9 cellular contexts compared by ENCODE assay signal in the genomic region with DNA sequence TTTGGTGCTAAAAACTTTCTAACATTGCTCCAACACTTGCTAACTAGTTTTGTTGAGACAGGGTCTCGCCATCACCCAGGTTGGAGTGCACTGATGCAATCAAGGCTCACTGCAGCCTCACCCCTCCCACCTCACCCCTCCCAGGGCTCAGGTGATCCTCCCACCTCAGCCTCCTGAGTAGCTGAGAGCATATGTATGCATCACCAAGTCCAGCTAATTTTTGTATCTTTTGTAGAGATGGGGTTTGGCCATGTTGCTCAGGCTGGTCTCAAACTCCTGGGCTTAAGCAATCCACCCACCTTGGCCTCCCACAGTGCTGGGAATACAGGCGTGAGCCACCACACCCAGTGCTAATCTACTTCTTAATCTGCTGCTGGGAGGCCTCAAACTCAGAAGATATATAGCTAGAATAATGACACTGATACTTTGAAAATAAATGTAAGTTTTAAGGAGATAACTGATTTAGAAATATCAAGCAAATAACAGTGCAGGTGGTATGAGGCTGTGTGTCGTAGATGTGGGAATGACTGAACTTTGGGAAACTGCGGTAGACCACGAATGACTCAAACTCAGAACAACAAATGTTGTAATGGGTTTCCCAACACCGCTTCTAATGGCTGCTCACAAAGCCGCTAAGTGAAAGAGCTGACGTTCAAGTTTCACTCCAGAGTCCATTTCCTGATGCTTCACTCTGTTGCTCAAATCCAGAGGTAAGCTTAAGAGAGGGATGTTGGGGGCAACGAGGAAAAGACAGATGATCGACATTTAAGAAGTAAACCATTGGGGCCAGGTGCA. TPM values are rescaled to one million over a fixed set of nuclear protein-coding genes. Genes with fewer than 3 reads are reported as not detected.
DNase-seq lines count a peak whose midpoint lies in the region; ATAC-seq and TF ChIP-seq lines count a peak whose summit lies in the region.
"Had no signal": no experiment of that assay in that cellular context is flagged by ENCODE, and none has a peak within 500 bp of the region (broad histone marks: within the 10 kb centered on the region; RNA-seq: fewer than 3 reads in every experiment).

No MANE protein-coding gene starts in this region.

- no peak for TF ChIP-seq POLR2A in prostate gland (IDR thresholded peaks at IDR 0.05)

- DNase-seq in ELR (ENCODE audit: low read depth) (peak; percentile 92), NCI-H2196 treated with DMSO at 0.1 percent for 48 hours (lab: John Stamatoyannopoulos, UW; ENCODE audit: unreplicated experiment) (no peak), RKO (ENCODE audit: low spot score) (no peak), prostate gland (ENCODE audit: low spot score) (no peak)
- no peak for DNase-seq in activated naive CD8-positive, alpha-beta T cell treated with anti-CD3 and anti-CD28 coated beads, Interleukin-2, amount 10 ng/mL, durations not matched to agents 7 days and 5 days
- DNase-seq in stimulated activated CD4-positive, alpha-beta T cell treated with anti-CD3 and anti-CD28 coated beads, Interleukin-2, amount 100 ng/mL, for 48 hours, result peak; percentile 36 to 40

- no peak overlapping the region for H3K4me3 ChIP-seq in prostate gland
- H3K4me3 ChIP-seq: body of pancreas had no signal

- no peaks in the 10 kb centered on the region for H3K27me3 ChIP-seq in prostate gland (replicated peaks; ENCODE audit: insufficient read depth)
- H3K27me3 ChIP-seq: body of pancreas had no signal

- H3K36me3 Mint-ChIP-seq in activated naive CD8-positive, alpha-beta T cell treated with anti-CD3 and anti-CD28 coated beads, Interleukin-2, amount 10 ng/mL, durations not matched to agents 7 days and 5 days, result peaks cover 2% of the 10 kb centered on the region

- intact Hi-C loops in prostate gland (cut with DNase I), result no loop called here

- peak overlapping the region; percentile 15 for H3K4me3 Mint-ChIP-seq in activated naive CD8-positive, alpha-beta T cell treated with anti-CD3 and anti-CD28 coated beads, Interleukin-2, amount 10 ng/mL, durations not matched to agents 7 days and 5 days

- ATAC-seq in GM21381 (IDR thresholded peaks at IDR 0.05; ENCODE audit: unreplicated experiment), result peak; percentile 65
- peak; percentile 78 for ATAC-seq in HG03565 (IDR thresholded peaks at IDR 0.05; ENCODE audit: unreplicated experiment)
- no peak for ATAC-seq in activated naive CD8-positive, alpha-beta T cell treated with anti-CD3 and anti-CD28 coated beads, Interleukin-2, amount 10 ng/mL, durations not matched to agents 7 days and 5 days (ENCODE audit: low read depth)
- ATAC-seq: body of pancreas had no signal

- H3K36me3 ChIP-seq in prostate gland, result no peaks in the 10 kb centered on the region

- no peak overlapping the region for H3K27ac ChIP-seq in prostate gland
- H3K27ac ChIP-seq: body of pancreas had no signal

- H3K27me3 Mint-ChIP-seq in activated naive CD8-positive, alpha-beta T cell treated with anti-CD3 and anti-CD28 coated beads, Interleukin-2, amount 10 ng/mL, durations not matched to agents 7 days and 5 days, result peaks cover 41% of the 10 kb centered on the region

- H3K9me3 ChIP-seq in prostate gland, result no peaks in the 10 kb centered on the region
- H3K9me3 ChIP-seq: body of pancreas had no signal

- POLR2A ChIA-PET in activated naive CD8-positive, alpha-beta T cell treated with anti-CD3 and anti-CD28 coated beads, Interleukin-2, amount 10 ng/mL, durations not matched to agents 7 days and 5 days (lab: Charles Lee), result interaction anchor here (0.8 kb wide), 1 partner anchor 17 kb away, joined by 3 read pairs; no protein-coding TSS in a partner anchor

- peaks cover 22% of the 10 kb centered on the region for H3K4me1 Mint-ChIP-seq in activated naive CD8-positive, alpha-beta T cell treated with anti-CD3 and anti-CD28 coated beads, Interleukin-2, amount 10 ng/mL, durations not matched to agents 7 days and 5 days

- H3K9me3 Mint-ChIP-seq in activated naive CD8-positive, alpha-beta T cell treated with anti-CD3 and anti-CD28 coated beads, Interleukin-2, amount 10 ng/mL, durations not matched to agents 7 days and 5 days, result no peaks in the 10 kb centered on the region

- no peak for TF ChIP-seq CTCF in prostate gland (IDR thresholded peaks at IDR 0.05)

- H3K27ac Mint-ChIP-seq in activated naive CD8-positive, alpha-beta T cell treated with anti-CD3 and anti-CD28 coated beads, Interleukin-2, amount 10 ng/mL, durations not matched to agents 7 days and 5 days, result no peak overlapping the region

- H3K4me1 ChIP-seq in prostate gland (replicated peaks), result no peaks in the 10 kb centered on the region
- H3K4me1 ChIP-seq: body of pancreas had no signal

- 82% methylated on average over 10 of the region's 10 CpGs for WGBS in prostate gland

RNA-seq across cellular contexts. Expression of a gene that starts 10.0 kb away (rescaled TPM):
- total RNA-seq in activated naive CD8-positive, alpha-beta T cell treated with anti-CD3 and anti-CD28 coated beads, Interleukin-2, amount 10 ng/mL, durations not matched to agents 7 days and 5 days, result 1 to 10 TPM in 1 of 2 experiments, under 1 TPM in 1; 0.83 to 1.8 TPM
- total RNA-seq in prostate gland, result 10 to 100 TPM; 13.5 to 15.4 TPM

Comparison
In these comparisons a context has a peak if more than half of its experiments do, and no peak if none do; other contexts are left out.
1. DNase-seq: peak in ELR (single experiment) and stimulated activated CD4-positive, alpha-beta T cell treated with anti-CD3 and anti-CD28 coated beads, Interleukin-2, amount 100 ng/mL, for 48 hours (2 of 2); none in activated naive CD8-positive, alpha-beta T cell treated with anti-CD3 and anti-CD28 coated beads, Interleukin-2, amount 10 ng/mL, durations not matched to agents 7 days and 5 days (single experiment), NCI-H2196 treated with DMSO at 0.1 percent for 48 hours (single experiment), RKO (single experiment) and prostate gland (single experiment).
2. RNA of a gene that starts 10.0 kb away (total RNA-seq): 13.5 to 15.4 TPM in prostate gland; 0.83 to 1.8 TPM in activated naive CD8-positive, alpha-beta T cell treated with anti-CD3 and anti-CD28 coated beads, Interleukin-2, amount 10 ng/mL, durations not matched to agents 7 days and 5 days; every median in the first group is over 4 times any median in the second.